In the genomic region with DNA sequence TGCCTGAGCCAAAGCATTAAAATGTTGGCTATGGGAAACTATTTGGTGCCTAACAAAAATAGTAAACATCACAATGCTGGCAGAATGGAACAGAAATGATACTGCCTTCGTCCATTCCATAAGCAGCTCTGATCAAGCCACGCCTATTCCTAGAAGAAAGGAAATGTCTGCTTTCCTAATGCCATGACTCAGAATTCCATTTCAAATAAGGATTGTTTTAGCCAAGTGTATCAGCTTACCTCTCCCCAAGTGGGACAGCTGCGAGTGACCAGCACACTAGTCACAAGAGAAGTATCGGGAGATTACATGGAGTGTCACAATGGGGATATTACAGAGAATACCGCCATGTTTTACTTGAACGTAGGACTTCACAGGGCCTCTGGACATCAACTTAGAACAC, we compare ENCODE assay signal across 11 cellular contexts. TPM values are rescaled to one million over a fixed set of nuclear protein-coding genes. Genes with fewer than 3 reads are reported as not detected.
DNase-seq lines count a peak whose midpoint lies in the region; ATAC-seq, FAIRE-seq and TF ChIP-seq lines count a peak whose summit lies in the region.
"Had no signal": no experiment of that assay in that cellular context is flagged by ENCODE, and none has a peak within 500 bp of the region (broad histone marks: within the 10 kb centered on the region; RNA-seq: fewer than 3 reads in every experiment).

No MANE protein-coding gene starts in this region.

- H3K9me1 ChIP-seq in endothelial cell of umbilical vein (replicated peaks; ENCODE audit: control insufficient read depth, extremely low read depth, insufficient read depth, low read length): no peaks in the 10 kb centered on the region

- CTCF ChIA-PET in PC-9 (lab: Charles Lee) (no interaction called here), endothelial cell of umbilical vein (lab: Charles Lee) (interaction anchor here (1.0 kb wide), 1 partner anchor 14 kb away, joined by 4 read pairs; no protein-coding TSS in a partner anchor)

- peak; percentile 92 for FAIRE-seq in endothelial cell of umbilical vein (lab: Jason Lieb, UNC)
- FAIRE-seq: small intestine had no signal

- peaks cover 6% of the 10 kb centered on the region for H3K9me3 Mint-ChIP-seq in type B pancreatic cell

- TF ChIP-seq POLR2A in endothelial cell of umbilical vein (IDR thresholded peaks at IDR 0.05; ENCODE audit: low read depth, low read length): no peak

- no peaks in the 10 kb centered on the region for H3K36me3 ChIP-seq in PC-9 (ENCODE audit: low read depth)
- no peaks in the 10 kb centered on the region for H3K36me3 ChIP-seq in endothelial cell of umbilical vein (ENCODE audit: control insufficient read depth in 2 of 2, extremely low read depth in 1 of 2, insufficient read depth in 2 of 2, low read length in 2 of 2)

- peaks cover 4% of the 10 kb centered on the region for H3K27me3 Mint-ChIP-seq in type B pancreatic cell

- no TSS peak for BruUV-seq in PC-9 (replicated peaks; lab: Mats Ljungman, UMichigan)
- BruUV-seq in endothelial cell of umbilical vein (replicated peaks; lab: Mats Ljungman, UMichigan): no TSS peak

- no peak for ATAC-seq in HG02970 (IDR thresholded peaks at IDR 0.05; ENCODE audit: low FRiP score, unreplicated experiment)

- H3K27me3 ChIP-seq in PC-9 (ENCODE audit: insufficient read depth, low read depth) (no peaks in the 10 kb centered on the region), endothelial cell of umbilical vein (ENCODE audit: control insufficient read depth in 2 of 2, insufficient read depth in 2 of 2, low read length in 2 of 2) (no peaks in the 10 kb centered on the region)

- H3K4me2 ChIP-seq in PC-9 (peak overlapping the region; percentile 10; the same call in 1 of the 2 replicates), endothelial cell of umbilical vein (ENCODE audit: insufficient read depth, low read length) (peak overlapping the region; percentile 76)

- no peaks in the 10 kb centered on the region for H4K20me1 ChIP-seq in PC-9 (ENCODE audit: insufficient read depth)
- no peaks in the 10 kb centered on the region for H4K20me1 ChIP-seq in endothelial cell of umbilical vein (replicated peaks; ENCODE audit: control insufficient read depth, extremely low read depth, insufficient read depth, low read length)

- no peaks in the 10 kb centered on the region for H3K4me1 Mint-ChIP-seq in type B pancreatic cell (ENCODE audit: unreplicated experiment)

- no peaks in the 10 kb centered on the region for H3K36me3 Mint-ChIP-seq in type B pancreatic cell

- H3K9me2 ChIP-seq in PC-9 (ENCODE audit: insufficient read depth): no peaks in the 10 kb centered on the region

- intact Hi-C loops in PC-9 (cut with micrococcal nuclease; ENCODE audit: unreplicated experiment) (no loop called here), endothelial cell of umbilical vein (cut with micrococcal nuclease) (no loop called here)

- H3K27ac ChIP-seq in PC-9 (no peak overlapping the region), endothelial cell of umbilical vein (ENCODE audit: insufficient read depth, low read depth, low read length) (peak overlapping the region; percentile 65)

- peaks cover 4% of the 10 kb centered on the region; the same call in 1 of the 2 replicates for H3F3A ChIP-seq in PC-9 (ENCODE audit: insufficient read depth, low read depth)

- H3K79me2 ChIP-seq in PC-9 (ENCODE audit: low read depth) (no peaks in the 10 kb centered on the region), endothelial cell of umbilical vein (ENCODE audit: control insufficient read depth, insufficient read depth, low read length) (no peaks in the 10 kb centered on the region)

- no peak overlapping the region for H3K27ac Mint-ChIP-seq in type B pancreatic cell

- H3K4me3 Mint-ChIP-seq in type B pancreatic cell: no peak overlapping the region

- H3K9ac ChIP-seq in endothelial cell of umbilical vein (replicated peaks; ENCODE audit: extremely low read depth, insufficient read depth, low read length): no peak overlapping the region

- H3K9me3 ChIP-seq in PC-9 (ENCODE audit: insufficient read depth, low read depth): no peaks in the 10 kb centered on the region
- H3K9me3 ChIP-seq in endothelial cell of umbilical vein (replicated peaks; ENCODE audit: control insufficient read depth, insufficient read depth, low read length): no peaks in the 10 kb centered on the region

- H3K4me3 ChIP-seq in PC-9: no peak overlapping the region
- H3K4me3 ChIP-seq in endothelial cell of umbilical vein (replicated peaks in 1 of 3; ENCODE audit: insufficient read depth in 1 of 3, low read depth in 1 of 3, low read length in 3 of 3): no peak overlapping the region

- dilution Hi-C loops in endothelial cell of umbilical vein (cut with MboI; ENCODE audit: extremely low pct_ligation_motif_present, low sequenced_read_pairs): no loop called here

- H3K4me1 ChIP-seq in PC-9 (replicated peaks; ENCODE audit: insufficient read depth) (peaks cover 5% of the 10 kb centered on the region), endothelial cell of umbilical vein (ENCODE audit: control insufficient read depth, extremely low read depth, insufficient read depth, low read length) (peaks cover 23% of the 10 kb centered on the region)

- peak; percentile 25 for DNase-seq in COLO829 (ENCODE audit: low spot score)
- peak; percentile 21 to 72 for DNase-seq in PC-9
- DNase-seq in endothelial cell of umbilical vein (ENCODE audit: low read depth, low spot score): peak; percentile 93
- peak; percentile 86 for DNase-seq in non-pigmented ciliary epithelial cell (ENCODE audit: low read depth)
- no peak for DNase-seq in type B pancreatic cell (ENCODE audit: extremely low spot score, unreplicated experiment)
- DNase-seq in GDM1 (lab: John Stamatoyannopoulos, UW): no peak
- DNase-seq in cerebellum (ENCODE audit: low spot score): no peak
- DNase-seq: KBM-7, small intestine, T-helper 2 cell had no signal

- H2AFZ ChIP-seq in PC-9 (no peak overlapping the region), endothelial cell of umbilical vein (ENCODE audit: low read depth, low read length) (peak overlapping the region; percentile 69)

- POLR2A ChIA-PET in PC-9 (lab: Charles Lee; ENCODE audit: unreplicated experiment) (interaction anchor here (0.6 to 0.7 kb wide), 2 partner anchors 25 to 246 kb away, joined by 3 to 5 read pairs; no protein-coding TSS in a partner anchor), endothelial cell of umbilical vein (lab: Charles Lee) (interaction anchor here (0.9 kb wide), 1 partner anchor 46 kb away, joined by 4 read pairs; the partner anchor contains the start of gene TDG)

- TF ChIP-seq CTCF in PC-9 (conservative IDR thresholded peaks at IDR 0.05) (no peak), endothelial cell of umbilical vein (IDR thresholded peaks at IDR 0.05; ENCODE audit: extremely low read depth in 1 of 2, insufficient read depth in 1 of 2, low read depth in 1 of 2, low read length in 2 of 2) (no peak), type B pancreatic cell (conservative IDR thresholded peaks at IDR 0.05) (no peak)

TF ChIP-seq in endothelial cell of umbilical vein, 7 proteins besides CTCF, POLR2A, EP300 and RAD21 (continues in another document):
- TF ChIP-seq GATA2 (IDR thresholded peaks at IDR 0.05; ENCODE audit: insufficient read depth, insufficient read length, low read depth, low read length): no peak
- peak; percentile 84 for TF ChIP-seq JUN (IDR thresholded peaks at IDR 0.05; ENCODE audit: borderline replicate concordance, insufficient read depth, insufficient read length, low read depth)
- TF ChIP-seq POLR2AphosphoS5 (IDR thresholded peaks at IDR 0.05; ENCODE audit: insufficient read depth, low read depth, low read length): peak; percentile 22
- TF ChIP-seq FOS (IDR thresholded peaks at IDR 0.05; ENCODE audit: borderline replicate concordance, insufficient read depth, low read length): peak; percentile 87
- TF ChIP-seq EZH2 (IDR thresholded peaks at IDR 0.05; ENCODE audit: borderline replicate concordance, low read depth, low read length, severe bottlenecking): no peak

RNA-seq across cellular contexts. Expression of gene GLT8D2, which starts 38.7 kb away (rescaled TPM):
- total RNA-seq in PC-9 (2021) (0.31 and 1.2 TPM in 2 replicates), endothelial cell of umbilical vein (1.5 and 1.7 TPM in 2 replicates), type B pancreatic cell (ENCODE audit: low replicate concordance) (0.59 and 19.8 TPM in 2 replicates), cerebellum (9.2 TPM)
- 2.4 and 2.6 TPM in 2 replicates for polyA plus RNA-seq in endothelial cell of umbilical vein
- 2.5 and 2.8 TPM in 2 replicates for polyA plus RNA-seq in endothelial cell of umbilical vein (2011; cell fraction: cytosol; rRNA removed)
- 3.5 and 3.6 TPM in 2 replicates for polyA plus RNA-seq in endothelial cell of umbilical vein (2011; cell fraction: nucleus; rRNA removed)
- 1.7 and 2.4 TPM in 2 replicates for polyA plus RNA-seq in endothelial cell of umbilical vein (2012)
- 2.0 and 2.6 TPM in 2 replicates for polyA minus RNA-seq in endothelial cell of umbilical vein
- polyA minus RNA-seq in endothelial cell of umbilical vein (2011; cell fraction: cytosol; rRNA and poly(A)+ RNA removed): 2.2 TPM
- 0.82 and 1.3 TPM in 2 replicates for polyA minus RNA-seq in endothelial cell of umbilical vein (2011; cell fraction: nucleus; rRNA and poly(A)+ RNA removed)

RNA-seq across cellular contexts. Expression of gene TDG, which starts 45.6 kb away (rescaled TPM):
- total RNA-seq in PC-9 (2021) (17.9 and 21.0 TPM in 2 replicates), endothelial cell of umbilical vein (35.1 and 36.8 TPM in 2 replicates), type B pancreatic cell (ENCODE audit: low replicate concordance) (40.1 and 43.6 TPM in 2 replicates), cerebellum (42.9 TPM)
- 13.8 and 17.6 TPM in 2 replicates for polyA plus RNA-seq in endothelial cell of umbilical vein
- 16.5 and 18.1 TPM in 2 replicates for polyA plus RNA-seq in endothelial cell of umbilical vein (2011; cell fraction: cytosol; rRNA removed)
- polyA plus RNA-seq in endothelial cell of umbilical vein (2011; cell fraction: nucleus; rRNA removed): 29.0 and 40.9 TPM in 2 replicates
- polyA plus RNA-seq in endothelial cell of umbilical vein (2012): 27.8 and 35.9 TPM in 2 replicates
- polyA minus RNA-seq in endothelial cell of umbilical vein: 17.9 and 18.1 TPM in 2 replicates
- polyA minus RNA-seq in endothelial cell of umbilical vein (2011; cell fraction: cytosol; rRNA and poly(A)+ RNA removed): 13.5 TPM
- 21.6 and 31.0 TPM in 2 replicates for polyA minus RNA-seq in endothelial cell of umbilical vein (2011; cell fraction: nucleus; rRNA and poly(A)+ RNA removed)

RNA-seq across cellular contexts. Expression of gene HCFC2, which starts 53.1 kb away (rescaled TPM):
- total RNA-seq in PC-9 (2021) (2.4 and 3.3 TPM in 2 replicates), endothelial cell of umbilical vein (13.4 and 15.6 TPM in 2 replicates), type B pancreatic cell (ENCODE audit: low replicate concordance) (8.5 and 11.2 TPM in 2 replicates), cerebellum (51.0 TPM)
- polyA plus RNA-seq in endothelial cell of umbilical vein: 5.4 and 6.0 TPM in 2 replicates
- polyA plus RNA-seq in endothelial cell of umbilical vein (2011; cell fraction: cytosol; rRNA removed): 5.9 and 7.3 TPM in 2 replicates
- polyA plus RNA-seq in endothelial cell of umbilical vein (2011; cell fraction: nucleus; rRNA removed): 19.7 and 23.8 TPM in 2 replicates
- 11.2 and 11.7 TPM in 2 replicates for polyA plus RNA-seq in endothelial cell of umbilical vein (2012)
- polyA minus RNA-seq in endothelial cell of umbilical vein: 11.4 and 12.5 TPM in 2 replicates
- 3.7 TPM for polyA minus RNA-seq in endothelial cell of umbilical vein (2011; cell fraction: cytosol; rRNA and poly(A)+ RNA removed)
- 14.1 and 18.8 TPM in 2 replicates for polyA minus RNA-seq in endothelial cell of umbilical vein (2011; cell fraction: nucleus; rRNA and poly(A)+ RNA removed)

Comparison
In these comparisons a context has a peak if more than half of its experiments do, and no peak if none do; other contexts are left out.
1. DNase-seq: peak in COLO829 (single experiment), PC-9 (2 of 2), endothelial cell of umbilical vein (single experiment) and non-pigmented ciliary epithelial cell (single experiment); none in type B pancreatic cell (single experiment), GDM1 (single experiment) and cerebellum (single experiment).